17 cellular contexts compared by ENCODE assay signal in genomic region chr11:2129699-2130366, GRCh38. TPM values are rescaled to one million over a fixed set of nuclear protein-coding genes. Genes with fewer than 3 reads are reported as not detected.
DNase-seq lines count a peak whose midpoint lies in the region; ATAC-seq and TF ChIP-seq lines count a peak whose summit lies in the region.
"Had no signal": no experiment of that assay in that cellular context is flagged by ENCODE, and none has a peak within 500 bp of the region (broad histone marks: within the 10 kb centered on the region; RNA-seq: fewer than 3 reads in every experiment).

No MANE protein-coding gene starts in this region.

- H3K4me3 Mint-ChIP-seq in glutamatergic neuron (ENCODE audit: unreplicated experiment), result no peak overlapping the region
- H3K4me3 Mint-ChIP-seq: CD4-positive, alpha-beta memory T cell; GM23338; H9 had no signal

- peaks cover 2% of the 10 kb centered on the region for H3K27me3 Mint-ChIP-seq in glutamatergic neuron (ENCODE audit: unreplicated experiment)

- H3K27me3 ChIP-seq in spleen (replicated peaks in 1 of 7) (peaks cover 0 to 43% (median 19%) of the 10 kb centered on the region in 7 donors), esophagus muscularis mucosa (peaks cover 0 to 74% (median 3%) of the 10 kb centered on the region in 4 donors), gastroesophageal sphincter (peaks cover 70% of the 10 kb centered on the region)
- H3K27me3 ChIP-seq: BE2C had no signal

- TF ChIP-seq CTCF in glutamatergic neuron (IDR thresholded peaks at IDR 0.05; ENCODE audit: partially characterized antibody, unreplicated experiment), result no peak
- TF ChIP-seq CTCF in mucosa of descending colon (IDR thresholded peaks at IDR 0.05), result no peak
- TF ChIP-seq CTCF in spleen (IDR thresholded peaks at IDR 0.05 in 8 of 11, conservative IDR thresholded peaks at IDR 0.05 in 3 of 11), result no peak
- no peak for TF ChIP-seq CTCF in esophagus muscularis mucosa (IDR thresholded peaks at IDR 0.05)
- no peak for TF ChIP-seq CTCF in gastroesophageal sphincter (IDR thresholded peaks at IDR 0.05)

- no peak for TF ChIP-seq POLR2A in spleen (IDR thresholded peaks at IDR 0.05)
- no peak for TF ChIP-seq POLR2A in esophagus muscularis mucosa (IDR thresholded peaks at IDR 0.05; ENCODE audit: low read depth)
- no peak for TF ChIP-seq POLR2A in gastroesophageal sphincter (IDR thresholded peaks at IDR 0.05)

- ATAC-seq in mucosa of descending colon, result no peak
- ATAC-seq in gastroesophageal sphincter, result no peak
- ATAC-seq: A549, GM23338 had no signal

- TF ChIP-seq EP300 in esophagus muscularis mucosa (IDR thresholded peaks at IDR 0.05) (no peak), gastroesophageal sphincter (IDR thresholded peaks at IDR 0.05) (no peak)

- no peak overlapping the region for H3K4me3 ChIP-seq in mucosa of descending colon
- no peak overlapping the region for H3K4me3 ChIP-seq in spleen
- no peak overlapping the region for H3K4me3 ChIP-seq in esophagus muscularis mucosa
- no peak overlapping the region for H3K4me3 ChIP-seq in gastroesophageal sphincter
- H3K4me3 ChIP-seq: A549, GM23338 had no signal

- no peak overlapping the region for H3K27ac ChIP-seq in spleen
- no peak overlapping the region for H3K27ac ChIP-seq in esophagus muscularis mucosa (replicated peaks in 1 of 4)
- H3K27ac ChIP-seq in gastroesophageal sphincter, result no peak overlapping the region
- H3K27ac ChIP-seq: A549, C4-2B, HL-60 had no signal

- intact Hi-C loops in mucosa of descending colon (cut with DNase I, micrococcal nuclease), result no loop called here
- intact Hi-C loops in spleen (cut with DNase I; ENCODE audit: low total_unique reads), result no loop called here
- intact Hi-C loops in esophagus muscularis mucosa (cut with DNase I), result no loop called here

- peaks cover 9% of the 10 kb centered on the region for H3K4me1 Mint-ChIP-seq in glutamatergic neuron (ENCODE audit: low read depth, unreplicated experiment)
- H3K4me1 Mint-ChIP-seq: GM23338 had no signal

- 82 to 93% (median 91%) methylated on average over 16 to 25 of the region's 25 CpGs for WGBS in spleen, 5 donors
- 89% methylated on average over 17 of the region's 25 CpGs for WGBS in esophagus muscularis mucosa
- WGBS in gastroesophageal sphincter (ENCODE audit: low coverage in 1 of 2), 2 donors, result no CpG with 5 or more reads among the region's 25 CpGs

- H3K9me3 Mint-ChIP-seq in glutamatergic neuron (ENCODE audit: unreplicated experiment), result peaks cover 3% of the 10 kb centered on the region
- H3K9me3 Mint-ChIP-seq: GM23338 had no signal

- H3K36me3 Mint-ChIP-seq in glutamatergic neuron (ENCODE audit: unreplicated experiment), result peaks cover 10% of the 10 kb centered on the region
- H3K36me3 Mint-ChIP-seq: CD4-positive, alpha-beta memory T cell had no signal

- H3K4me1 ChIP-seq in mucosa of descending colon (ENCODE audit: low read depth) (no peaks in the 10 kb centered on the region), spleen (no peaks in the 10 kb centered on the region), esophagus muscularis mucosa (peaks cover 0 to 3% (median 0%) of the 10 kb centered on the region in 4 donors), gastroesophageal sphincter (no peaks in the 10 kb centered on the region)
- H3K4me1 ChIP-seq: A549 had no signal

- no peaks in the 10 kb centered on the region for H3K36me3 ChIP-seq in mucosa of descending colon (ENCODE audit: low read depth)
- H3K36me3 ChIP-seq in spleen, result no peaks in the 10 kb centered on the region
- H3K36me3 ChIP-seq in esophagus muscularis mucosa, result peaks cover 0 to 25% (median 0%) of the 10 kb centered on the region in 4 donors
- H3K36me3 ChIP-seq in gastroesophageal sphincter, result no peaks in the 10 kb centered on the region

- DNase-seq in glutamatergic neuron, result peak; percentile 10
- DNase-seq in mucosa of descending colon, result peak in 2 of 3 donors; percentile 10 to 40
- DNase-seq in spleen, result peak; percentile 69
- no peak for DNase-seq in esophagus muscularis mucosa (ENCODE audit: extremely low spot score)
- no peak for DNase-seq in T-helper 2 cell
- DNase-seq: BE2C; CD4-positive, alpha-beta memory T cell; DND-41; GDM1; H9 had no signal

- H3K9me3 ChIP-seq in mucosa of descending colon, result no peaks in the 10 kb centered on the region
- H3K9me3 ChIP-seq in spleen, result no peaks in the 10 kb centered on the region
- no peaks in the 10 kb centered on the region for H3K9me3 ChIP-seq in esophagus muscularis mucosa
- H3K9me3 ChIP-seq in gastroesophageal sphincter, result no peaks in the 10 kb centered on the region
- H3K9me3 ChIP-seq: A549, BE2C had no signal

- no peak overlapping the region for H3K27ac Mint-ChIP-seq in glutamatergic neuron (ENCODE audit: unreplicated experiment)
- H3K27ac Mint-ChIP-seq: CD4-positive, alpha-beta memory T cell; GM23338; H9 had no signal

TF ChIP-seq in PFSK-1, 5 proteins besides CTCF, POLR2A, EP300 and RAD21:
- TF ChIP-seq REST (IDR thresholded peaks at IDR 0.05; ENCODE audit: insufficient read depth in 1 of 2, low read depth in 2 of 2, low read length in 2 of 2) (no peak), POLR2AphosphoS5 (IDR thresholded peaks at IDR 0.05; ENCODE audit: low read depth, low read length) (peak; percentile 72)

RNA-seq across cellular contexts. Expression of gene IGF2, which starts 9.4 kb away (rescaled TPM):
- 4,140 TPM for polyA plus RNA-seq in PFSK-1 (2012; ENCODE audit: insufficient read length, low read depth)
- total RNA-seq in glutamatergic neuron (ENCODE audit: unreplicated experiment) (21.5 TPM), mucosa of descending colon (10 to 100 TPM in 2 of 3 donors, 1 to 10 TPM in 1; 7.6 to 27.6 (median 12.1) TPM), spleen (10 to 100 TPM; 10.2 to 66.6 (median 25.7) TPM), esophagus muscularis mucosa (10 to 100 TPM; 25.5 to 59.6 (median 33.0) TPM), gastroesophageal sphincter (10 to 100 TPM in 3 of 4 donors, 1 to 10 TPM in 1; 8.7 to 49.5 (median 28.7) TPM)
- 1 to 10 TPM in 2 of 3 donors, under 1 TPM in 1; 0.74 to 9.8 (median 4.0) TPM for polyA plus RNA-seq in spleen
- total RNA-seq: CD4-positive, alpha-beta memory T cell had no signal
- polyA plus RNA-seq: CD4-positive, alpha-beta memory T cell had no signal

RNA-seq across cellular contexts. Expression of gene INS, which starts 31.2 kb away (rescaled TPM):
- polyA plus RNA-seq in PFSK-1 (2012; ENCODE audit: insufficient read length, low read depth), result not detected
- not detected for total RNA-seq in glutamatergic neuron (ENCODE audit: unreplicated experiment)
- total RNA-seq in mucosa of descending colon, result not detected
- total RNA-seq in spleen, result 1 to 10 TPM in 2 of 7 donors, not detected in 5; 1.3 to 1.5 TPM
- polyA plus RNA-seq in spleen, result 1 to 10 TPM; 1.3 to 2.4 (median 1.9) TPM
- not detected for total RNA-seq in esophagus muscularis mucosa
- total RNA-seq in gastroesophageal sphincter, result not detected
- total RNA-seq: CD4-positive, alpha-beta memory T cell; GM23338; H9 had no signal
- polyA plus RNA-seq: A549; AG04450; CD4-positive, alpha-beta memory T cell; GM23338 had no signal

RNA-seq across cellular contexts. Expression of gene TH, which starts 41.8 kb away (rescaled TPM):
- polyA plus RNA-seq in PFSK-1 (2012; ENCODE audit: insufficient read length, low read depth), result not detected
- not detected for total RNA-seq in glutamatergic neuron (ENCODE audit: unreplicated experiment)
- total RNA-seq in mucosa of descending colon, result under 1 TPM in 1 of 3 donors, not detected in 2; 0.17 TPM
- 1 to 10 TPM in 1 of 7 donors, not detected in 6; 1.0 TPM for total RNA-seq in spleen
- polyA plus RNA-seq in spleen, result under 1 TPM; 0.13 to 0.38 (median 0.15) TPM
- 1 to 10 TPM in 1 of 4 donors, not detected in 3; 1.3 TPM for total RNA-seq in esophagus muscularis mucosa
- under 1 TPM in 2 of 4 donors, not detected in 2; 0.27 TPM for total RNA-seq in gastroesophageal sphincter
- total RNA-seq: CD4-positive, alpha-beta memory T cell; GM23338; H9 had no signal
- polyA plus RNA-seq: A549; AG04450; CD4-positive, alpha-beta memory T cell had no signal

Comparison
In these comparisons a context has a peak if more than half of its experiments do, and no peak if none do; other contexts are left out.
1. DNase-seq: peak in glutamatergic neuron (single experiment), mucosa of descending colon (2 of 3) and spleen (single experiment); none in esophagus muscularis mucosa (single experiment) and T-helper 2 cell (0 of 5).